8 cellular contexts compared by ENCODE assay signal in genomic region chr3:25448750-25449684, GRCh38.
DNase-seq lines count a peak whose midpoint lies in the region; ATAC-seq and TF ChIP-seq lines count a peak whose summit lies in the region.

No MANE protein-coding gene starts in this region.

- peak; percentile 71 for DNase-seq in AG20443 (ENCODE audit: low spot score)
- peak; percentile 61 for DNase-seq in NCI-H2227 treated with DMSO at 0.1 percent for 48 hours (lab: John Stamatoyannopoulos, UW)
- DNase-seq in fibroblast of mammary gland (ENCODE audit: low read depth): peak; percentile 65
- DNase-seq in nucleus accumbens (lab: John Stamatoyannopoulos, UW): peak in 38 of 56 donors; percentile 4 to 77 (median 32)
- DNase-seq in stimulated activated CD4-positive, alpha-beta T cell treated with anti-CD3 and anti-CD28 coated beads, Interleukin-4, amount 100 ng/mL, for 24 hours: no peak
- no peak for DNase-seq in central memory CD4-positive, alpha-beta T cell
- no peak for DNase-seq in inferior parietal cortex (ENCODE audit: extremely low spot score)

- no peak overlapping the region for H3K4me3 ChIP-seq in fibroblast of mammary gland (ENCODE audit: control insufficient read depth, low read depth, low read length)

- no peak for TF ChIP-seq CTCF in fibroblast of mammary gland (conservative IDR thresholded peaks at IDR 0.05; ENCODE audit: control insufficient read depth, insufficient read depth, low read depth, low read length)

- no peak for ATAC-seq in GM19023 (IDR thresholded peaks at IDR 0.05; ENCODE audit: unreplicated experiment)

Comparison
In these comparisons a context has a peak if more than half of its experiments do, and no peak if none do; other contexts are left out.
1. DNase-seq: peak in AG20443 (single experiment), NCI-H2227 treated with DMSO at 0.1 percent for 48 hours (single experiment), fibroblast of mammary gland (single experiment) and nucleus accumbens (38 of 56); none in stimulated activated CD4-positive, alpha-beta T cell treated with anti-CD3 and anti-CD28 coated beads, Interleukin-4, amount 100 ng/mL, for 24 hours (single experiment), central memory CD4-positive, alpha-beta T cell (single experiment) and inferior parietal cortex (single experiment).